Comparison of ENCODE assay signal across 8 cellular contexts in the genomic region with DNA sequence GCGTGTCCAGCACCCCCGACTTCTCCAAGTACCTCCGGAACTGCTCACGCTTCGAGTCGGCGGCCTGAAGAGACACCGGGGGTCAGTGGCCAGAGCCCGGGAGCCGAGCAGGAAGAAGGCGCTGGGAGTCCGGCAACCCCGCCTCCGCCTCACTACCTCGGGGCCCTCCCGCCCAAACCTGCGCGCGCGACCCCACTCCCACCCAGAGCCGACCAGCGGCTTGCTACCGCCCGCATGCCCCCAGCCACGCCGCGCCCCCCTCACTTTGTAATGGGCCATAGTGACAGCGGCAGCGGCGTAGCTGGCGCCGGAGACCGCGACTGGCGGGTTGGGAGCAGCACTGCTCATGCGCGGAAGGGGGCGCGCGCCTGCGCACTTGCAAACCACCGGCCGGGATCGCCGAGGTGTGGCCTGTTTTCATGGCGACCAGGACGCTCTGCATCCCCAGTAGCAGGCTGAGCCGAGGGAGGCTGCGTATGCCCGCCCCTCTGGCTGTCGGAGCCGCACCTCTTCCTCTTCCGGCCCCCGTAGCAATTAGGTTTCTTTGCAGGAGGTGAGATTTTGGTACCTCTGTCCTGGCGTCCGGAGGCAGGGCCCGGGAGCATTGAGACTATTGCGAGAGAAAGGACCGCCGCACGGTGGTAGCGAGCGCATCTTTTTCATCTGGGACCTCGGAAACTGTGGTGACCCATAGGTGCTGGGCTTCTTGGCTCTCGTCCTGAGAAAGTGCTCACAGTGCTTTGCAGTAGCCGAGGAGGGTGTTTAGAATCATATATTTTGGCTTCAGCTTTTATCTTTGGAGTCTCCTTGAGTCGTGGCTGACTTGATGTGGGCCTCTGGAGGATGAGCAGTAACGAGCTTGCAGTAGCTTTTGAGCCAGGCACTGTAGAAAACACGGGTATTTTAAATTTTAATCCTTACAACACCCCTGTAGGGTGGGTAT. TPM values are rescaled to one million over a fixed set of nuclear protein-coding genes. Genes with fewer than 3 reads are reported as not detected.
DNase-seq lines count a peak whose midpoint lies in the region; FAIRE-seq and TF ChIP-seq lines count a peak whose summit lies in the region.

Gene MYCBP (minus strand): TSS at position 322 of the 943 bp plus-strand sequence. CDS start 43 bp downstream, at position 279.

- peak within 1 kb of the TSS; percentile 83 to 95 for H3K4me3 ChIP-seq in neuronal stem cell (ENCODE audit: low read length in 2 of 2)

- no peak within 1 kb of the TSS for H2AK5ac ChIP-seq in neuronal stem cell (ENCODE audit: low read depth, low read length)

- peak within 1 kb of the TSS; percentile 96 for H3K9ac ChIP-seq in neuronal stem cell (ENCODE audit: low read depth, low read length, poor library complexity)

- H3K4me2 ChIP-seq in neuronal stem cell (ENCODE audit: insufficient read depth, low read length, poor library complexity, severe bottlenecking), result peak within 1 kb of the TSS; percentile 94

- no peak within 1 kb of the TSS for H2BK120ac ChIP-seq in neuronal stem cell (ENCODE audit: low read depth, low read length)

- no peak within 1 kb of the TSS for H3K14ac ChIP-seq in neuronal stem cell (ENCODE audit: low read length)

- no peak within 1 kb of the TSS for H3K4ac ChIP-seq in neuronal stem cell (ENCODE audit: low read length)

- peak within 1 kb of the TSS; percentile 47 for H3K27ac ChIP-seq in neuronal stem cell (replicated peaks; ENCODE audit: low read length)

- no peak within 1 kb of the TSS for H2BK12ac ChIP-seq in neuronal stem cell (ENCODE audit: low read length)

- H3K9me3 ChIP-seq in neuronal stem cell (replicated peaks in 1 of 2; ENCODE audit: control insufficient read depth in 2 of 2, insufficient read depth in 1 of 2, low read depth in 1 of 2, low read length in 2 of 2), result no peaks in the 10 kb centered on the region

- DNase-seq in GF-D8 (lab: John Stamatoyannopoulos, UW) (peak; percentile 84), HEK293T (ENCODE audit: extremely low spot score) (peak; percentile 99), MV-4-11 (lab: John Stamatoyannopoulos, UW) (peak; percentile 95), SK-MEL-5 (ENCODE audit: low read depth, low spot score) (peak; percentile 93), frontal cortex (ENCODE audit: low spot score in 2 of 2) (peak; percentile 97 to 98), neuronal stem cell (ENCODE audit: low spot score) (peak; percentile 96)
- peak; percentile 98 for DNase-seq in activated naive CD4-positive, alpha-beta T cell treated with Interleukin-2 at 50 U/mL for 16 hours

- H3K4me1 ChIP-seq in neuronal stem cell (ENCODE audit: control insufficient read depth in 2 of 2, insufficient read depth in 1 of 2, low read depth in 1 of 2, low read length in 2 of 2), result no peaks in the 10 kb centered on the region

- H3K23ac ChIP-seq in neuronal stem cell (ENCODE audit: low read depth, low read length, poor library complexity), result peak within 1 kb of the TSS; percentile 96

- H3K27me3 ChIP-seq in neuronal stem cell (ENCODE audit: control insufficient read depth in 3 of 3, insufficient read depth in 3 of 3, low read depth in 1 of 3, low read length in 3 of 3), result no peaks in the 10 kb centered on the region

- in situ Hi-C loops in SK-MEL-5 (cut with HindIII; ENCODE audit: low pct_unique_long_range_greater_than_20kb, low sequenced_read_pairs), result no loop called here

- WGBS in neuronal stem cell (ENCODE audit: extremely low coverage in 2 of 2, insufficient read length in 2 of 2, insufficient replicate concordance in 1 of 2), 2 donors, result no CpG with 5 or more reads among the region's 69 CpGs

- peak within 1 kb of the TSS; percentile 89 for H2AFZ ChIP-seq in neuronal stem cell (ENCODE audit: low read length)

- peak within 1 kb of the TSS; percentile 95 for H3K18ac ChIP-seq in neuronal stem cell (ENCODE audit: low read length)

- FAIRE-seq in frontal cortex (lab: Jason Lieb, UNC), result peak; percentile 44

- H4K91ac ChIP-seq in neuronal stem cell (ENCODE audit: low read depth, low read length, poor library complexity), result no peak within 1 kb of the TSS

- no peak for TF ChIP-seq CTCF in subcutaneous adipose tissue (IDR thresholded peaks at IDR 0.05; ENCODE audit: low read depth)

- H3K79me1 ChIP-seq in neuronal stem cell (ENCODE audit: low read depth, low read length), result peaks cover 5% of the 10 kb centered on the region

- H4K8ac ChIP-seq in neuronal stem cell (ENCODE audit: low read depth, low read length), result no peak within 1 kb of the TSS

- H2BK15ac ChIP-seq in neuronal stem cell (ENCODE audit: low read length), result peak within 1 kb of the TSS; percentile 20

- no peak within 1 kb of the TSS for H2BK5ac ChIP-seq in neuronal stem cell (ENCODE audit: low read length)

- H3K36me3 ChIP-seq in neuronal stem cell (replicated peaks in 1 of 2; ENCODE audit: control insufficient read depth in 2 of 2, insufficient read depth in 2 of 2, low read length in 2 of 2), result peaks cover 0 to 2% of the 10 kb centered on the region in 2 donors

- CTCF ChIA-PET in HEK293T (lab: Yijun Ruan, JAX), result no interaction called here

- POLR2A ChIA-PET in HEK293T (lab: Yijun Ruan, JAX), result interaction anchor here (0.7 to 2.4 kb wide), 7 partner anchors 11 to 785 kb away, joined by 3 to 11 read pairs (median 3); partner anchors contain the start of genes AKIRIN1, NDUFS5 and RRAGC

TF ChIP-seq in HEK293T, 16 proteins besides CTCF, POLR2A, EP300 and RAD21:
- TF ChIP-seq, protein P1, sequence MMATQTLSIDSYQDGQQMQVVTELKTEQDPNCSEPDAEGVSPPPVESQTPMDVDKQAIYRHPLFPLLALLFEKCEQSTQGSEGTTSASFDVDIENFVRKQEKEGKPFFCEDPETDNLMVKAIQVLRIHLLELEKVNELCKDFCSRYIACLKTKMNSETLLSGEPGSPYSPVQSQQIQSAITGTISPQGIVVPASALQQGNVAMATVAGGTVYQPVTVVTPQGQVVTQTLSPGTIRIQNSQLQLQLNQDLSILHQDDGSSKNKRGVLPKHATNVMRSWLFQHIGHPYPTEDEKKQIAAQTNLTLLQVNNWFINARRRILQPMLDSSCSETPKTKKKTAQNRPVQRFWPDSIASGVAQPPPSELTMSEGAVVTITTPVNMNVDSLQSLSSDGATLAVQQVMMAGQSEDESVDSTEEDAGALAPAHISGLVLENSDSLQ (IDR thresholded peaks at IDR 0.05), result no peak
- no peak for TF ChIP-seq FOXK2 (IDR thresholded peaks at IDR 0.05)
- TF ChIP-seq L3MBTL2 (conservative IDR thresholded peaks at IDR 0.05), result no peak; the same call in 1 of the 2 replicates
- TF ChIP-seq ARNT (IDR thresholded peaks at IDR 0.05), result no peak
- no peak for TF ChIP-seq ZNF384 (IDR thresholded peaks at IDR 0.05)
- TF ChIP-seq FOXA1 (IDR thresholded peaks at IDR 0.05), result no peak
- no peak for TF ChIP-seq SP1 (IDR thresholded peaks at IDR 0.05)
- TF ChIP-seq NFRKB (IDR thresholded peaks at IDR 0.05), result no peak
- no peak for TF ChIP-seq ELF4 (IDR thresholded peaks at IDR 0.05)
- no peak for TF ChIP-seq BHLHE40 (IDR thresholded peaks at IDR 0.05; ENCODE audit: borderline replicate concordance)
- TF ChIP-seq HDGF (IDR thresholded peaks at IDR 0.05; ENCODE audit: borderline replicate concordance), result no peak
- no peak for TF ChIP-seq SUZ12 (IDR thresholded peaks at IDR 0.05)
- TF ChIP-seq LEF1 (IDR thresholded peaks at IDR 0.05; ENCODE audit: borderline replicate concordance), result no peak
- TF ChIP-seq CTBP1 (IDR thresholded peaks at IDR 0.05; ENCODE audit: borderline replicate concordance), result no peak
- TF ChIP-seq FOXM1 (IDR thresholded peaks at IDR 0.05; ENCODE audit: borderline replicate concordance), result no peak
- TF ChIP-seq TARDBP (IDR thresholded peaks at IDR 0.05), result no peak
TF ChIP-seq in HEK293T: peak in this region for 0.

RNA-seq across cellular contexts. Expression of gene MYCBP, which starts in this region (rescaled TPM):
- 13.3 and 18.0 TPM in 2 replicates for total RNA-seq in SK-MEL-5 (2014; rRNA removed; shearing (Covaris generic))
- 11.0 and 13.6 TPM in 2 replicates for polyA plus RNA-seq in SK-MEL-5 (2015; cell fraction: cytosol; rRNA removed)
- 6.9 and 10.1 TPM in 2 replicates for polyA plus RNA-seq in SK-MEL-5 (2015; cell fraction: nucleus; rRNA removed)
- 1.6 TPM for total RNA-seq in frontal cortex
- polyA plus RNA-seq in neuronal stem cell (2013, experiment 1 of 2), result 29.6 TPM
- 29.0 TPM for polyA plus RNA-seq in neuronal stem cell (2013, experiment 2 of 2)
- 10 to 100 TPM in 3 of 4 donors, 1 to 10 TPM in 1; 6.2 to 26.4 (median 14.7) TPM for total RNA-seq in subcutaneous adipose tissue

Comparison
In these comparisons a context has a peak if more than half of its experiments do, and no peak if none do; other contexts are left out.
1. Peak in every context shown above with its lines: DNase-seq, H3K4me3 ChIP-seq and H3K27ac ChIP-seq.